In the genomic region with DNA sequence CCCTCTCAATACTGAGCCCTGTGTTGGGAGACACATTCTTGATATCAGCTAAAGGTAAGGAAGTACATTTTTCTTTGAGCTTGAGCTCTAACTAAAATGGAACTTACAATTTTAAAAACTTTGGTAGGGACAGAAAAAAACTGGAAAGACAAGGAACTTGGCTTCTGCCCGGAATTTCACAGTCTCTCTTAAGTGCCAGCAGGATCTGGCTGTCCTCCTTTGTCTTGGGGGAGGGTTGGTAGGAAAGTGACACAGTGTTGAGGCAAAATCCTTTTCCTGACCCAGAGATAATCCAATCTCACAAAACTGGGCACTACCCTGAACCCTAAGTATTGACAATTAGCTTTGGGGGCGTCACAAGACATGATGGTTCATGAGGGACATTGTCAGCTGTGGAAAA, we compare ENCODE assay signal across 23 cellular contexts. TPM values are rescaled to one million over a fixed set of nuclear protein-coding genes. Genes with fewer than 3 reads are reported as not detected.
"Had no signal": no experiment of that assay in that cellular context is flagged by ENCODE, and none has a peak within 500 bp of the region (broad histone marks: within the 10 kb centered on the region; RNA-seq: fewer than 3 reads in every experiment).

No MANE protein-coding gene starts in this region.

- H3K27me3 ChIP-seq: esophagus muscularis mucosa, gastroesophageal sphincter, left lung, right lobe of liver, suprapubic skin, transverse colon, vagina had no signal

- DNase-seq: activated CD4-positive, alpha-beta T cell treated with anti-CD3 and anti-CD28 coated beads, Interleukin-2, amount 10 ng/mL, durations not matched to agents 24 days and 14 days; activated CD8-positive, alpha-beta T cell treated with anti-CD3 and anti-CD28 coated beads, Interleukin-2, amount 10 ng/mL, durations not matched to agents 7 days and 5 days; activated effector memory CD4-positive, alpha-beta T cell treated with anti-CD3 and anti-CD28 coated beads, Interleukin-2, amount 50 U/mL, for 16 hours; activated naive CD4-positive, alpha-beta T cell treated with anti-CD3 and anti-CD28 coated beads, Interleukin-2, amount 50 U/mL, for 16 hours; activated T-cell treated with anti-CD3 and anti-CD28 coated beads, Interleukin-2, amount 50 U/mL, for 48 hours; effector CD8-positive, alpha-beta T cell; islet precursor cell; left lung; mesenchymal stem cell; naive thymus-derived CD4-positive, alpha-beta T cell; psoas muscle; right lobe of liver; stimulated activated CD4-positive, alpha-beta T cell treated with anti-CD3 and anti-CD28 coated beads, Interleukin-4, amount 100 ng/mL, for 1 hour; stimulated activated naive CD8-positive, alpha-beta T cell treated with anti-CD3 and anti-CD28 coated beads, Interleukin-15, amount 100 ng/mL, for 72 hours; transverse colon had no signal

- H3K27ac ChIP-seq: esophagus muscularis mucosa, gastroesophageal sphincter, left lung, psoas muscle, right lobe of liver, suprapubic skin, transverse colon, vagina had no signal

- H3K4me1 ChIP-seq: esophagus muscularis mucosa, gastroesophageal sphincter, left lung, psoas muscle, right lobe of liver, transverse colon, vagina had no signal

- ATAC-seq: activated CD8-positive, alpha-beta T cell treated with anti-CD3 and anti-CD28 coated beads, Interleukin-2, amount 10 ng/mL, durations not matched to agents 7 days and 5 days; gastroesophageal sphincter; left lung; naive thymus-derived CD4-positive, alpha-beta T cell; psoas muscle; right lobe of liver; stimulated activated naive CD8-positive, alpha-beta T cell treated with anti-CD3 and anti-CD28 coated beads, Interleukin-15, amount 100 ng/mL, for 72 hours had no signal

- H3K4me2 ChIP-seq: smooth muscle cell had no signal

- H3K9me3 ChIP-seq: esophagus muscularis mucosa, gastroesophageal sphincter, left lung, psoas muscle, right lobe of liver, suprapubic skin, transverse colon, vagina had no signal

- H3K36me3 ChIP-seq: esophagus muscularis mucosa, gastroesophageal sphincter, left lung, right lobe of liver, suprapubic skin, transverse colon, vagina had no signal

- H3K4me3 ChIP-seq: esophagus muscularis mucosa, gastroesophageal sphincter, left lung, psoas muscle, right lobe of liver, smooth muscle cell, transverse colon, vagina had no signal

RNA-seq across cellular contexts. Expression of a gene that starts 45.3 kb away (rescaled TPM):
- total RNA-seq: activated CD4-positive, alpha-beta T cell treated with anti-CD3 and anti-CD28 coated beads, Interleukin-2, amount 10 ng/mL, durations not matched to agents 24 days and 14 days; activated CD8-positive, alpha-beta T cell treated with anti-CD3 and anti-CD28 coated beads, Interleukin-2, amount 10 ng/mL, durations not matched to agents 7 days and 5 days; chondrocyte; endothelial cell of umbilical vein; naive thymus-derived CD4-positive, alpha-beta T cell; osteocyte; smooth muscle cell; transverse colon; vagina had no signal
- polyA plus RNA-seq: endothelial cell of umbilical vein; naive thymus-derived CD4-positive, alpha-beta T cell had no signal
